26 cellular contexts compared by ENCODE assay signal in genomic region chr3:55514962-55515361, GRCh38. TPM values are rescaled to one million over a fixed set of nuclear protein-coding genes. Genes with fewer than 3 reads are reported as not detected.
DNase-seq lines count a peak whose midpoint lies in the region; ATAC-seq, FAIRE-seq and TF ChIP-seq lines count a peak whose summit lies in the region.
"Had no signal": no experiment of that assay in that cellular context is flagged by ENCODE, and none has a peak within 500 bp of the region (broad histone marks: within the 10 kb centered on the region; RNA-seq: fewer than 3 reads in every experiment).

No MANE protein-coding gene starts in this region.

- CTCF ChIA-PET in HEK293 (lab: Yijun Ruan, JAX): no interaction called here
- CTCF ChIA-PET in HEK293T (lab: Yijun Ruan, JAX): interaction anchor here (0.5 kb wide), 1 partner anchor 379 kb away, joined by 3 read pairs; no protein-coding TSS in a partner anchor
- CTCF ChIA-PET in activated CD8-positive, alpha-beta memory T cell treated with anti-CD3 and anti-CD28 coated beads, Interleukin-2, amount 10 ng/mL, durations not matched to agents 7 days and 5 days (lab: Charles Lee): no interaction called here

- no peaks in the 10 kb centered on the region for H3K4me1 Mint-ChIP-seq in activated CD8-positive, alpha-beta memory T cell treated with anti-CD3 and anti-CD28 coated beads, Interleukin-2, amount 10 ng/mL, durations not matched to agents 7 days and 5 days
- H3K4me1 Mint-ChIP-seq: CD14-positive monocyte; CD4-positive, alpha-beta memory T cell; CD4-positive, CD25-positive, alpha-beta regulatory T cell; CD8-positive, alpha-beta memory T cell had no signal

- H3K9me3 Mint-ChIP-seq in activated CD8-positive, alpha-beta memory T cell treated with anti-CD3 and anti-CD28 coated beads, Interleukin-2, amount 10 ng/mL, durations not matched to agents 7 days and 5 days (ENCODE audit: low read depth): no peaks in the 10 kb centered on the region
- H3K9me3 Mint-ChIP-seq: CD8-positive, alpha-beta memory T cell had no signal

- no peak for DNase-seq in HEK293T (ENCODE audit: extremely low spot score)
- no peak for DNase-seq in bronchial epithelial cell (ENCODE audit: low read depth)
- no peak for DNase-seq in activated CD8-positive, alpha-beta memory T cell treated with anti-CD3 and anti-CD28 coated beads, Interleukin-2, amount 10 ng/mL, durations not matched to agents 7 days and 5 days
- DNase-seq in dedifferentiated amniotic fluid mesenchymal stem cell (ENCODE audit: extremely low spot score): no peak
- DNase-seq: 8988T; ACHN; BE2C; C1 segment of cervical spinal cord; CD4-positive, alpha-beta memory T cell; CD4-positive, CD25-positive, alpha-beta regulatory T cell; CD8-positive, alpha-beta memory T cell; COR-L47; DMS 273 treated with DMSO at 0.1 percent for 48 hours; DMS153; DMS53; DMS79; DND-41; EL; GDM1 had no signal

- H3K9me3 ChIP-seq in HEK293 (ENCODE audit: control insufficient read depth, insufficient read depth, low read depth, low read length): no peaks in the 10 kb centered on the region
- H3K9me3 ChIP-seq: BE2C, BLaER1 had no signal

- H3K4me3 Mint-ChIP-seq in activated CD8-positive, alpha-beta memory T cell treated with anti-CD3 and anti-CD28 coated beads, Interleukin-2, amount 10 ng/mL, durations not matched to agents 7 days and 5 days: no peak overlapping the region
- H3K4me3 Mint-ChIP-seq: CD14-positive monocyte; CD4-positive, alpha-beta memory T cell; CD4-positive, CD25-positive, alpha-beta regulatory T cell; CD8-positive, alpha-beta memory T cell had no signal

- H3K36me3 Mint-ChIP-seq in activated CD8-positive, alpha-beta memory T cell treated with anti-CD3 and anti-CD28 coated beads, Interleukin-2, amount 10 ng/mL, durations not matched to agents 7 days and 5 days: no peaks in the 10 kb centered on the region
- H3K36me3 Mint-ChIP-seq: CD14-positive monocyte; CD4-positive, alpha-beta memory T cell; CD4-positive, CD25-positive, alpha-beta regulatory T cell; CD8-positive, alpha-beta memory T cell had no signal

- H3K36me3 ChIP-seq in HEK293 (ENCODE audit: control insufficient read depth in 2 of 2, insufficient read depth in 1 of 2, low read length in 2 of 2) (no peaks in the 10 kb centered on the region), bronchial epithelial cell (ENCODE audit: control insufficient read depth, insufficient read depth, low read length) (no peaks in the 10 kb centered on the region)
- H3K36me3 ChIP-seq: BE2C, BLaER1 had no signal

- ATAC-seq in activated CD8-positive, alpha-beta memory T cell treated with anti-CD3 and anti-CD28 coated beads, Interleukin-2, amount 10 ng/mL, durations not matched to agents 7 days and 5 days: no peak
- ATAC-seq: GM12878 had no signal

- peak; percentile 7 for FAIRE-seq in bronchial epithelial cell (lab: Jason Lieb, UNC)
- FAIRE-seq: A204.1, GM12878, GM12892, GM18507 had no signal

- H3K27me3 ChIP-seq in bronchial epithelial cell (ENCODE audit: control insufficient read depth, insufficient read depth, low read length): no peaks in the 10 kb centered on the region
- H3K27me3 ChIP-seq: BE2C, BLaER1 had no signal

- no peak overlapping the region for H3K27ac Mint-ChIP-seq in activated CD8-positive, alpha-beta memory T cell treated with anti-CD3 and anti-CD28 coated beads, Interleukin-2, amount 10 ng/mL, durations not matched to agents 7 days and 5 days
- H3K27ac Mint-ChIP-seq: CD14-positive monocyte; CD4-positive, alpha-beta memory T cell; CD4-positive, CD25-positive, alpha-beta regulatory T cell; CD8-positive, alpha-beta memory T cell had no signal

- no peak overlapping the region for H3K27ac ChIP-seq in HEK293 (ENCODE audit: extremely low read depth, low read depth, low read length)
- H3K27ac ChIP-seq: BLaER1 had no signal

- no peaks in the 10 kb centered on the region for H3K27me3 Mint-ChIP-seq in activated CD8-positive, alpha-beta memory T cell treated with anti-CD3 and anti-CD28 coated beads, Interleukin-2, amount 10 ng/mL, durations not matched to agents 7 days and 5 days
- H3K27me3 Mint-ChIP-seq: CD4-positive, alpha-beta memory T cell; CD4-positive, CD25-positive, alpha-beta regulatory T cell; CD8-positive, alpha-beta memory T cell had no signal

- TF ChIP-seq CTCF in HEK293 (tag by site-specific recombination; IDR thresholded peaks at IDR 0.05): no peak
- TF ChIP-seq CTCF in bronchial epithelial cell (IDR thresholded peaks at IDR 0.05; ENCODE audit: insufficient read depth, low read length, severe bottlenecking): no peak

- H3K4me3 ChIP-seq in HEK293 (ENCODE audit: low read depth, low read length) (no peak overlapping the region), bronchial epithelial cell (ENCODE audit: low read depth, low read length) (no peak overlapping the region)
- H3K4me3 ChIP-seq: BLaER1, GM12878 had no signal

- POLR2A ChIA-PET in HEK293 (lab: Yijun Ruan, JAX): no interaction called here
- POLR2A ChIA-PET in HEK293T (lab: Yijun Ruan, JAX): interaction anchor here (1.0 kb wide), 1 partner anchor 24 kb away, joined by 3 read pairs; no protein-coding TSS in a partner anchor

- H3K4me1 ChIP-seq in HEK293 (ENCODE audit: control insufficient read depth, insufficient read depth, low read length): peaks cover 23% of the 10 kb centered on the region
- H3K4me1 ChIP-seq: BE2C, BLaER1 had no signal

TF ChIP-seq in HEK293, 187 proteins besides CTCF, POLR2A, EP300 and RAD21:
- TF ChIP-seq ATF2 (tag by site-specific recombination; IDR thresholded peaks at IDR 0.05; ENCODE audit: low read depth) (peak; percentile 76), ZNF16 (tag by site-specific recombination; IDR thresholded peaks at IDR 0.05; ENCODE audit: low read depth) (no peak), ZNF248 (tag by site-specific recombination; IDR thresholded peaks at IDR 0.05) (no peak)

TF ChIP-seq in HEK293T, 16 proteins besides CTCF, POLR2A, EP300 and RAD21:
- TF ChIP-seq FOXK2 (IDR thresholded peaks at IDR 0.05) (no peak), HDGF (IDR thresholded peaks at IDR 0.05; ENCODE audit: borderline replicate concordance) (no peak), FOXM1 (IDR thresholded peaks at IDR 0.05; ENCODE audit: borderline replicate concordance) (no peak), TARDBP (IDR thresholded peaks at IDR 0.05) (no peak), ARNT (IDR thresholded peaks at IDR 0.05) (no peak), CTBP1 (IDR thresholded peaks at IDR 0.05; ENCODE audit: borderline replicate concordance) (0 out of 2 replicates have a peak, but pooled peaks have one; percentile 15), ZNF384 (IDR thresholded peaks at IDR 0.05) (no peak)

RNA-seq across cellular contexts. Expression of gene WNT5A, which starts 27.9 kb away (rescaled TPM):
- total RNA-seq in bronchial epithelial cell: 3.9 and 11.6 TPM in 2 replicates
- under 1 TPM in 1 of 2 experiments, not detected in 1; 0.16 TPM for total RNA-seq in activated CD8-positive, alpha-beta memory T cell treated with anti-CD3 and anti-CD28 coated beads, Interleukin-2, amount 10 ng/mL, durations not matched to agents 7 days and 5 days
- total RNA-seq: CD4-positive, CD25-positive, alpha-beta regulatory T cell; CD8-positive, alpha-beta memory T cell had no signal
